8 cellular contexts compared by ENCODE assay signal in genomic region chr1:161726631-161727342, GRCh38. TPM values are rescaled to one million over a fixed set of nuclear protein-coding genes. Genes with fewer than 3 reads are reported as not detected.
A peak's percentile ranks its signal among the peaks of the same experiment; 100 is the strongest.
DNase-seq lines count a peak whose midpoint lies in the region; ATAC-seq and TF ChIP-seq lines count a peak whose summit lies in the region.

No MANE protein-coding gene starts in this region.

- DNase-seq in NOMO-1 treated with DMSO at 0.1 percent for 48 hours (lab: John Stamatoyannopoulos, UW; ENCODE audit: unreplicated experiment) (peak; percentile 72), erythroblast (lab: John Stamatoyannopoulos, UW) (peak; percentile 92 to 95), mucosa of gallbladder (ENCODE audit: low spot score) (peak; percentile 79)
- peak; percentile 73 for DNase-seq in activated T-cell treated with anti-CD3 and anti-CD28 coated beads, Interleukin-2, amount 50 U/mL, for 1 hour
- peak; percentile 50 to 72 for DNase-seq in stimulated activated CD8-positive, alpha-beta memory T cell treated with anti-CD3 and anti-CD28 coated beads, Interleukin-7, amount 100 ng/mL, for 4 hours (ENCODE audit: low read depth in 2 of 2)

- peak overlapping the region; percentile 88 for H3K9ac ChIP-seq in BLaER1

- no peaks in the 10 kb centered on the region for H3K27me3 ChIP-seq in BLaER1

- peak overlapping the region; percentile 96 for H3K4me2 ChIP-seq in BLaER1

- peak overlapping the region; percentile 89 for H3K4me3 ChIP-seq in BLaER1

- peak; percentile 50 for ATAC-seq in GM19025 (IDR thresholded peaks at IDR 0.05; ENCODE audit: low read depth, unreplicated experiment)
- ATAC-seq in HG03196 (IDR thresholded peaks at IDR 0.05; ENCODE audit: unreplicated experiment), result peak; percentile 50

- no peaks in the 10 kb centered on the region for H3K9me3 ChIP-seq in BLaER1

- peak; percentile 87 for TF ChIP-seq POLR2A in erythroblast (IDR thresholded peaks at IDR 0.05; ENCODE audit: low read length)

- peaks cover 26% of the 10 kb centered on the region for H3K4me1 ChIP-seq in BLaER1

- no peaks in the 10 kb centered on the region for H3K36me3 ChIP-seq in BLaER1

- no peaks in the 10 kb centered on the region for H4K20me1 ChIP-seq in BLaER1

- H3K27ac ChIP-seq in BLaER1, result peak overlapping the region; percentile 89

RNA-seq across cellular contexts. Expression of gene FCRLB, which starts 5.4 kb away (rescaled TPM):
- total RNA-seq in mucosa of gallbladder, result 0.23 TPM

RNA-seq across cellular contexts. Expression of gene FCRLA, which starts 19.8 kb away (rescaled TPM):
- total RNA-seq in mucosa of gallbladder, result 0.26 TPM

RNA-seq across cellular contexts. Expression of gene DUSP12, which starts 22.8 kb away (rescaled TPM):
- total RNA-seq in mucosa of gallbladder, result 15.4 TPM

RNA-seq across cellular contexts. Expression of gene ATF6, which starts 39.3 kb away (rescaled TPM):
- 23.6 TPM for total RNA-seq in mucosa of gallbladder

Comparison
In these comparisons a context has a peak if more than half of its experiments do, and no peak if none do; other contexts are left out.
1. Peak in every context shown above with its lines: DNase-seq, ATAC-seq, H3K4me3 ChIP-seq and H3K27ac ChIP-seq.